In the genomic region with DNA sequence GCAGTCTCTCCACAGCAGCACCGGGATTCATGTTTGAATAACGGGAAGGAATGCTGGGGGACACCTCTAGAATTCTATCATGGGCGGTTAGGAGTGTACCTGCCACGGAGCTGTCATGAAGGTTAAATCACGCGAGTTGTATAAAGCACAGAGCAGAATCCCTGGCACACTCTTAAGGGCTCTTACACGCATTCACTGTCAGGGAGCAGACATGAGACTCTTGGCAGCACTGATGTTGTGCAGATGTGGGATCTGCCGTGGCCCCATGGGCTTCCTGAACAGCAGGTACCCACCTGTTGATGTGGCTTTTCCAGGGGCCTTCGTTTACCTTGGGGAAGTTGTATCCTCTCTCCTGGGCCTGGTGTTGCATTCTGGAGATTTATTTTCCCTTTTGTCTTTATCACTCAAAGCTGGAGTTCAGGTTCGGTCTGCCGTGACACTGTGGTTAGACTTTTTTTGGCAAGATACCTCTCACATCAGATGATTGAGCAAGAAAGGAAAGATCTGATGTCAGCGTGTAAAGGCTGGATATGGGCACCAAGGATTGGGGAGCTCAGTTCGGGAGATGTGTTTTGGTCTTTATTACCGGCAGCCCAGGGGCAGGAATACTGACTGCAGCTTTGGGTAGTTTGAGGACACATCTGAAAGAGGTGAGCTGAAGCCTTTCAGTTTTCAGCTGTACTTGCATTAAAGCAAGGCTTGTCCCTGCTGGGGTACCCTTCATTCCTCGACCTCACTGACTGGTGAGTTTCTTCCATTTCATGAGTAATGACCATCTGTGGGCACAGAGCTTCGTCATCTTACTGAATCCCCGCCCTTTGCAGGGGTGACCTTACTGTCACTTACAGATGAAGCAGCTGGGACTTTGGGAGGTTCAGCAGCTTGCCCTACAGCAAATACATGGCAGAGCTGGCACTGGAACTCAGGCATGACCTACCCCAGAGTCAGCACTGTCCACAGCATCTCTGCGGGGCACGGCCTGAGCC, we compare ENCODE assay signal across 9 cellular contexts. TPM values are rescaled to one million over a fixed set of nuclear protein-coding genes. Genes with fewer than 3 reads are reported as not detected.
DNase-seq lines count a peak whose midpoint lies in the region; ATAC-seq and TF ChIP-seq lines count a peak whose summit lies in the region.
"Had no signal": no experiment of that assay in that cellular context is flagged by ENCODE, and none has a peak within 500 bp of the region (broad histone marks: within the 10 kb centered on the region; RNA-seq: fewer than 3 reads in every experiment).

No MANE protein-coding gene starts in this region.

- DNase-seq in activated T-cell treated with anti-CD3 and anti-CD28 coated beads, Interleukin-2, amount 50 U/mL, for 72 hours, result peak in 1 of 2 donors; percentile 20
- no peak for DNase-seq in activated T-cell treated with anti-CD3 and anti-CD28 coated beads, Interleukin-2, amount 50 U/mL, for 1 hour
- DNase-seq in adipocyte (ENCODE audit: low read depth) (peak; percentile 72), kidney glomerular epithelial cell (lab: John Stamatoyannopoulos, UW) (peak; percentile 50), testis (no peak), NCI-H1694 treated with DMSO at 0.1 percent for 48 hours (lab: John Stamatoyannopoulos, UW) (no peak), NCI-H187 (lab: John Stamatoyannopoulos, UW) (no peak), NCI-H1930 (lab: John Stamatoyannopoulos, UW) (no peak)

- H3K36me3 ChIP-seq in adipocyte (ENCODE audit: control insufficient read depth, insufficient read depth, low read length, severe bottlenecking), result peaks cover 8% of the 10 kb centered on the region
- no peaks in the 10 kb centered on the region for H3K36me3 ChIP-seq in testis (ENCODE audit: low read depth, missing control alignments)

- ATAC-seq in activated T-cell treated with anti-CD3 and anti-CD28 coated beads, Interleukin-2, amount 50 U/mL, for 72 hours (replicated peaks in 1 of 2), result peak; percentile 66 to 73

- H3K27ac Mint-ChIP-seq in activated T-cell treated with anti-CD3 and anti-CD28 coated beads, Interleukin-2, amount 50 U/mL, for 72 hours, result peak overlapping the region; percentile 72

- H3K4me3 ChIP-seq in adipocyte (ENCODE audit: low read length) (peak overlapping the region; percentile 8), testis (no peak overlapping the region)

- TF ChIP-seq CTCF in testis (IDR thresholded peaks at IDR 0.05), result no peak

- H3K9me3 ChIP-seq in adipocyte (ENCODE audit: control insufficient read depth, low read length) (no peaks in the 10 kb centered on the region), testis (no peaks in the 10 kb centered on the region)

- peak overlapping the region; percentile 66 to 74 for H3K27ac ChIP-seq in testis

- TF ChIP-seq POLR2A in testis (IDR thresholded peaks at IDR 0.05), result no peak

- H3K27me3 ChIP-seq in adipocyte (replicated peaks; ENCODE audit: control insufficient read depth, insufficient read depth, low read length) (no peaks in the 10 kb centered on the region), testis (no peaks in the 10 kb centered on the region)

- H3K4me1 ChIP-seq in adipocyte (ENCODE audit: control insufficient read depth, insufficient read depth, low read length), result peaks cover 55% of the 10 kb centered on the region
- H3K4me1 ChIP-seq in testis, result peaks cover 51% of the 10 kb centered on the region

- H3K4me1 Mint-ChIP-seq in activated T-cell treated with anti-CD3 and anti-CD28 coated beads, Interleukin-2, amount 50 U/mL, for 72 hours (ENCODE audit: low read depth), result peaks cover 55% of the 10 kb centered on the region

- no peaks in the 10 kb centered on the region for H3K27me3 Mint-ChIP-seq in activated T-cell treated with anti-CD3 and anti-CD28 coated beads, Interleukin-2, amount 50 U/mL, for 72 hours (ENCODE audit: low read depth)

- WGBS in testis, 2 donors, result 89 to 93% methylated on average over 17 to 19 of the region's 19 CpGs

- H3K9me3 Mint-ChIP-seq in activated T-cell treated with anti-CD3 and anti-CD28 coated beads, Interleukin-2, amount 50 U/mL, for 72 hours, result no peaks in the 10 kb centered on the region
- H3K9me3 Mint-ChIP-seq: CD14-positive monocyte had no signal

- H3K36me3 Mint-ChIP-seq in activated T-cell treated with anti-CD3 and anti-CD28 coated beads, Interleukin-2, amount 50 U/mL, for 72 hours (ENCODE audit: insufficient read depth in 2 of 2), result peaks cover 4 to 6% of the 10 kb centered on the region in 2 donors

- H3K9ac ChIP-seq in adipocyte (ENCODE audit: low read length), result peak overlapping the region; percentile 58

- peak overlapping the region; percentile 33 to 48 for H3K4me3 Mint-ChIP-seq in activated T-cell treated with anti-CD3 and anti-CD28 coated beads, Interleukin-2, amount 50 U/mL, for 72 hours
- H3K4me3 Mint-ChIP-seq: CD14-positive monocyte had no signal

- intact Hi-C loops in testis (cut with DNase I; ENCODE audit: low total_unique reads), result loop anchor here (10.0 kb wide), 1 partner anchor 54 kb away; no protein-coding TSS in a partner anchor

RNA-seq across cellular contexts. Expression of gene KNOP1, which starts 19.3 kb away (rescaled TPM):
- 10 to 100 TPM; 14.6 to 14.9 TPM for total RNA-seq in activated T-cell treated with anti-CD3 and anti-CD28 coated beads, Interleukin-2, amount 50 U/mL, for 72 hours
- 10 to 100 TPM; 25.3 to 26.8 TPM for total RNA-seq in testis
- polyA plus RNA-seq in testis (ENCODE audit: insufficient read depth, low read depth, low replicate concordance), result 22.4 TPM

RNA-seq across cellular contexts. Expression of gene IQCK, which starts 19.3 kb away (rescaled TPM):
- 1 to 10 TPM; 3.7 to 3.8 TPM for total RNA-seq in activated T-cell treated with anti-CD3 and anti-CD28 coated beads, Interleukin-2, amount 50 U/mL, for 72 hours
- 10 to 100 TPM; 77.8 to 91.3 TPM for total RNA-seq in testis
- 102 TPM for polyA plus RNA-seq in testis (ENCODE audit: insufficient read depth, low read depth, low replicate concordance)

Comparison
In these comparisons a context has a peak if more than half of its experiments do, and no peak if none do; other contexts are left out.
1. DNase-seq: peak in adipocyte (single experiment) and kidney glomerular epithelial cell (single experiment); none in activated T-cell treated with anti-CD3 and anti-CD28 coated beads, Interleukin-2, amount 50 U/mL, for 1 hour (single experiment), testis (single experiment), NCI-H1694 treated with DMSO at 0.1 percent for 48 hours (single experiment), NCI-H187 (0 of 2) and NCI-H1930 (0 of 2).
2. RNA of gene IQCK, which starts 19.3 kb away (total RNA-seq): 77.8 to 91.3 TPM in testis; 3.7 to 3.8 TPM in activated T-cell treated with anti-CD3 and anti-CD28 coated beads, Interleukin-2, amount 50 U/mL, for 72 hours; every median in the first group is over 10 times any median in the second.